Comparison of ENCODE assay signal across 1 cellular context in the genomic region with DNA sequence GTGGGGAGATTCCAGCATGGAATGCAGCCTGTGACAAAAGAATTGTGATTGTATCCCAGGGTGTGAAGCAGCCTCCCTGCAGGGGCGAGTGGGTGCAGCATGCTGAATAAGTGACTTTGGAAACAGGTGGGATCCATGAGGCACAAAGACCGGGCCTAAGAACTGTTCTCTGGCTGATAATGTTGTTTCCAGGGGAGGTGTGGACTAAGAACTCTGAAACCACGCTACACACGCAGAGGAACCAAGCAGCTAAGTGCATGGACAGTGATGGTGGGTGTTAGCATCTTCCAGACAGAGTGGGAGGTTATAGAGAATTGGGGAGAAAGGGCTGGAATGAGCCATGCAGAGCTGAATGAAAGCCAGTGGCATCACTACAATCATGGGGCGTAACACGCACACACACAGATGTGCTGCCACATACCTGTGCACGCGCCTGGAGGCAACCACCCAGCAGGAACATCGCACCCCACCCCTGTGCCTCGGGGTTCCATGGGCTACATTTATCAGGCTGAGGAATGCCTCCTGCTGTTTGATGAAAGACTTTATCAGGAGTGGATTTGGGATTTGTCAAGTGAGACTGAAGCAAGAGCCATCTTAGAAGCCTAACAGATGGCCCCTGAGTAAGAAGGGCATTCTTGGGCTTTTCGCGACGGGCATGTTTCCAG.
TF ChIP-seq lines count a peak whose summit lies in the region.

No MANE protein-coding gene starts in this region.

TF ChIP-seq in IMR-90, 13 proteins besides CTCF, POLR2A, EP300 and RAD21 (continued from another document):
- no peak for TF ChIP-seq RFX5 (IDR thresholded peaks at IDR 0.05; ENCODE audit: low read depth, low read length)
- TF ChIP-seq MXI1 (IDR thresholded peaks at IDR 0.05; ENCODE audit: borderline replicate concordance, low read depth, low read length), result no peak
- no peak for TF ChIP-seq CEBPB (IDR thresholded peaks at IDR 0.05; ENCODE audit: low read depth, low read length)
- TF ChIP-seq, protein P1, sequence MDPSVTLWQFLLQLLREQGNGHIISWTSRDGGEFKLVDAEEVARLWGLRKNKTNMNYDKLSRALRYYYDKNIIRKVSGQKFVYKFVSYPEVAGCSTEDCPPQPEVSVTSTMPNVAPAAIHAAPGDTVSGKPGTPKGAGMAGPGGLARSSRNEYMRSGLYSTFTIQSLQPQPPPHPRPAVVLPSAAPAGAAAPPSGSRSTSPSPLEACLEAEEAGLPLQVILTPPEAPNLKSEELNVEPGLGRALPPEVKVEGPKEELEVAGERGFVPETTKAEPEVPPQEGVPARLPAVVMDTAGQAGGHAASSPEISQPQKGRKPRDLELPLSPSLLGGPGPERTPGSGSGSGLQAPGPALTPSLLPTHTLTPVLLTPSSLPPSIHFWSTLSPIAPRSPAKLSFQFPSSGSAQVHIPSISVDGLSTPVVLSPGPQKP (IDR thresholded peaks at IDR 0.05; ENCODE audit: borderline replicate concordance, low read depth, low read length), result no peak
- no peak for TF ChIP-seq MAZ (IDR thresholded peaks at IDR 0.05; ENCODE audit: borderline replicate concordance, low read depth, low read length)
- no peak for TF ChIP-seq FOS (IDR thresholded peaks at IDR 0.05; ENCODE audit: low read depth, low read length)
- no peak for TF ChIP-seq MAFK (IDR thresholded peaks at IDR 0.05; ENCODE audit: low read depth, low read length)
- TF ChIP-seq SMC3 (IDR thresholded peaks at IDR 0.05; ENCODE audit: low read depth, low read length), result no peak
